15 cellular contexts compared by ENCODE assay signal in genomic region chr6:33211666-33212422, GRCh38. TPM values are rescaled to one million over a fixed set of nuclear protein-coding genes. Genes with fewer than 3 reads are reported as not detected.
DNase-seq lines count a peak whose midpoint lies in the region; ATAC-seq and TF ChIP-seq lines count a peak whose summit lies in the region.
"Had no signal": no experiment of that assay in that cellular context is flagged by ENCODE, and none has a peak within 500 bp of the region (broad histone marks: within the 10 kb centered on the region; RNA-seq: fewer than 3 reads in every experiment).

No MANE protein-coding gene starts in this region.

- H3K79me2 ChIP-seq in mammary epithelial cell (ENCODE audit: insufficient read depth, low read length) = peaks cover 4% of the 10 kb centered on the region

- H3K9me3 ChIP-seq in mammary epithelial cell (replicated peaks; ENCODE audit: insufficient read depth, low read length) = no peaks in the 10 kb centered on the region

- 96% methylated on average over 11 of the region's 18 CpGs for WGBS in mammary epithelial cell (ENCODE audit: low coverage, missing lambda C conversion rate)

- peaks cover 5% of the 10 kb centered on the region for H3K27me3 ChIP-seq in mammary epithelial cell (ENCODE audit: insufficient read depth, low read length)

- BruUV-seq in MCF 10A (replicated peaks; lab: Mats Ljungman, UMichigan) = TSS peak; percentile 2
- BruUV-seq in mammary epithelial cell (replicated peaks; lab: Mats Ljungman, UMichigan) = no TSS peak

- POLR2A ChIA-PET in MCF 10A (lab: Yijun Ruan, JAX) = interaction anchor here (0.6 to 1.3 kb wide), 4 partner anchors 9 to 1026 kb away, joined by 3 to 6 read pairs (median 4); no protein-coding TSS in a partner anchor

- H3K36me3 ChIP-seq in mammary epithelial cell (ENCODE audit: insufficient read depth, low read length) = peaks cover 3% of the 10 kb centered on the region

- no peak overlapping the region for H3K9ac ChIP-seq in mammary epithelial cell (ENCODE audit: insufficient read depth, low read length)

- no peak overlapping the region for H3K4me3 Mint-ChIP-seq in MCF 10A (ENCODE audit: unreplicated experiment)
- peak overlapping the region; percentile 78 for H3K4me3 Mint-ChIP-seq in activated naive CD8-positive, alpha-beta T cell treated with anti-CD3 and anti-CD28 coated beads, Interleukin-2, amount 50 U/mL, for 24 hours

- H3K27ac ChIP-seq in mammary epithelial cell (ENCODE audit: insufficient read depth, low read depth, low read length) = no peak overlapping the region

- no peak overlapping the region for H3K27ac Mint-ChIP-seq in MCF 10A (ENCODE audit: low read depth, unreplicated experiment)
- no peak overlapping the region for H3K27ac Mint-ChIP-seq in activated naive CD8-positive, alpha-beta T cell treated with anti-CD3 and anti-CD28 coated beads, Interleukin-2, amount 50 U/mL, for 24 hours

- no peak overlapping the region for H3K4me3 ChIP-seq in mammary epithelial cell (replicated peaks in 1 of 3; ENCODE audit: insufficient read depth in 1 of 3, low read depth in 2 of 3, low read length in 3 of 3)

- CTCF ChIA-PET in MCF 10A (lab: Yijun Ruan, JAX) = no interaction called here
- CTCF ChIA-PET in mammary epithelial cell (lab: Charles Lee; ENCODE audit: low non-redundant PET) = interaction anchor here (0.6 kb wide), 1 partner anchor 14 kb away, joined by 4 read pairs; no protein-coding TSS in a partner anchor

- intact Hi-C loops in MCF 10A (cut with micrococcal nuclease) = no loop called here
- intact Hi-C loops in mammary epithelial cell (cut with micrococcal nuclease) = no loop called here

- in situ Hi-C loops in mammary epithelial cell (cut with MboI; ENCODE audit: low sequenced_read_pairs in 2 of 2) = no loop called here

- ATAC-seq in activated naive CD8-positive, alpha-beta T cell treated with anti-CD3 and anti-CD28 coated beads, Interleukin-2, amount 50 U/mL, for 24 hours = no peak
- ATAC-seq: T-helper 17 cell had no signal

- no peak overlapping the region for H2AFZ ChIP-seq in mammary epithelial cell (ENCODE audit: low read depth, low read length)

- no peaks in the 10 kb centered on the region for H3K9me3 Mint-ChIP-seq in MCF 10A (ENCODE audit: unreplicated experiment)
- H3K9me3 Mint-ChIP-seq in activated naive CD8-positive, alpha-beta T cell treated with anti-CD3 and anti-CD28 coated beads, Interleukin-2, amount 50 U/mL, for 24 hours = no peaks in the 10 kb centered on the region
- H3K9me3 Mint-ChIP-seq: naive B cell; stimulated activated naive CD8-positive, alpha-beta T cell treated with anti-CD3 and anti-CD28 coated beads, Interleukin-15, Interleukin-2, amounts not matched to agents 100 ng/mL and 50 ng/mL, for 24 hours had no signal

- no peaks in the 10 kb centered on the region for H4K20me1 ChIP-seq in mammary epithelial cell (ENCODE audit: insufficient read depth, low read length)

- peaks cover 31% of the 10 kb centered on the region for H3K4me1 Mint-ChIP-seq in MCF 10A (ENCODE audit: insufficient read depth, unreplicated experiment)
- peaks cover 41% of the 10 kb centered on the region for H3K4me1 Mint-ChIP-seq in activated naive CD8-positive, alpha-beta T cell treated with anti-CD3 and anti-CD28 coated beads, Interleukin-2, amount 50 U/mL, for 24 hours

- TF ChIP-seq CTCF in MCF 10A (IDR thresholded peaks at IDR 0.05; ENCODE audit: unreplicated experiment) (no peak), mammary epithelial cell (conservative IDR thresholded peaks at IDR 0.05 in 1 of 2, IDR thresholded peaks at IDR 0.05 in 1 of 2; ENCODE audit: extremely low read depth in 1 of 2, insufficient read depth in 1 of 2, low read depth in 1 of 2, low read length in 2 of 2) (no peak)

- dilution Hi-C loops in mammary epithelial cell (cut with HindIII; ENCODE audit: low sequenced_read_pairs) = no loop called here

- peaks cover 17% of the 10 kb centered on the region for H3K4me1 ChIP-seq in mammary epithelial cell (ENCODE audit: insufficient read depth, low read length)

- DNase-seq in MCF 10A (ENCODE audit: unreplicated experiment) (no peak), mammary epithelial cell (no peak), iPS-NIHi7 (ENCODE audit: extremely low spot score) (peak; percentile 55), NCI-H1048 (lab: John Stamatoyannopoulos, UW) (no peak), NCI-H510A treated with DMSO at 0.1 percent for 48 hours (lab: John Stamatoyannopoulos, UW) (no peak), HuH-7 (ENCODE audit: low spot score) (no peak)
- DNase-seq in activated naive CD8-positive, alpha-beta T cell treated with anti-CD3 and anti-CD28 coated beads, Interleukin-2, amount 50 U/mL, for 24 hours = no peak
- DNase-seq in effector CD8-positive, alpha-beta T cell (lab: John Stamatoyannopoulos, UW) = no peak
- DNase-seq: activated CD8-positive, alpha-beta memory T cell treated with anti-CD3 and anti-CD28 coated beads for 24 hours; DMS79; HCEC 1CT; naive B cell; NK-92 treated with Interleukin-12 subunit alpha and Interleukin-12 subunit beta, amount 100 ng/mL, for 24 hours; T-helper 17 cell had no signal

- H3K4me2 ChIP-seq in mammary epithelial cell (ENCODE audit: insufficient read depth, low read depth, low read length) = no peak overlapping the region

- H3K27me3 Mint-ChIP-seq in MCF 10A (ENCODE audit: insufficient read depth, unreplicated experiment) = peaks cover 40% of the 10 kb centered on the region
- peaks cover 8% of the 10 kb centered on the region for H3K27me3 Mint-ChIP-seq in activated naive CD8-positive, alpha-beta T cell treated with anti-CD3 and anti-CD28 coated beads, Interleukin-2, amount 50 U/mL, for 24 hours

- peaks cover 14% of the 10 kb centered on the region for H3K36me3 Mint-ChIP-seq in MCF 10A (ENCODE audit: insufficient read depth, unreplicated experiment)
- H3K36me3 Mint-ChIP-seq in activated naive CD8-positive, alpha-beta T cell treated with anti-CD3 and anti-CD28 coated beads, Interleukin-2, amount 50 U/mL, for 24 hours (ENCODE audit: low read depth) = peaks cover 20% of the 10 kb centered on the region

RNA-seq across cellular contexts. Expression of gene RING1, which starts 3.5 kb away (rescaled TPM):
- total RNA-seq in MCF 10A (2022) (45.4 and 48.3 TPM in 2 replicates), mammary epithelial cell (10 to 100 TPM; 13.0 to 31.8 TPM)
- 17.0 TPM for polyA plus RNA-seq in mammary epithelial cell
- 22.9 TPM for polyA minus RNA-seq in mammary epithelial cell

RNA-seq across cellular contexts. Expression of gene HSD17B8, which starts 7.4 kb away (rescaled TPM):
- 26.4 and 26.6 TPM in 2 replicates for total RNA-seq in MCF 10A (2022)
- total RNA-seq in mammary epithelial cell = 10 to 100 TPM in 1 of 2 donors, 1 to 10 TPM in 1; 4.7 to 16.0 TPM
- 25.7 TPM for polyA plus RNA-seq in mammary epithelial cell
- polyA minus RNA-seq in mammary epithelial cell = 4.4 TPM

RNA-seq across cellular contexts. Expression of gene SLC39A7, which starts 11.2 kb away (rescaled TPM):
- 118 and 187 TPM in 2 replicates for total RNA-seq in MCF 10A (2022)
- 10 to 100 TPM; 52.8 to 99.3 TPM for total RNA-seq in mammary epithelial cell
- polyA plus RNA-seq in mammary epithelial cell = 50.5 TPM
- 73.0 TPM for polyA minus RNA-seq in mammary epithelial cell

RNA-seq across cellular contexts. Expression of gene RXRB, which starts 11.4 kb away (rescaled TPM):
- 29.6 and 35.1 TPM in 2 replicates for total RNA-seq in MCF 10A (2022)
- 10 to 100 TPM; 15.0 to 30.7 TPM for total RNA-seq in mammary epithelial cell
- polyA plus RNA-seq in mammary epithelial cell = 24.8 TPM
- 31.6 TPM for polyA minus RNA-seq in mammary epithelial cell

RNA-seq across cellular contexts. Expression of gene COL11A2, which starts 19.6 kb away (rescaled TPM):
- total RNA-seq in MCF 10A (2022) (0.91 and 1.5 TPM in 2 replicates), mammary epithelial cell (under 1 TPM; 0.17 to 0.45 TPM)
- polyA plus RNA-seq in mammary epithelial cell = 0.12 TPM
- polyA minus RNA-seq in mammary epithelial cell = not detected
